In genomic region chr3:152471814-152472605, GRCh38 we compare ENCODE assay signal across 8 cellular contexts.
DNase-seq lines count a peak whose midpoint lies in the region; ATAC-seq and FAIRE-seq lines count a peak whose summit lies in the region.

No MANE protein-coding gene starts in this region.

- H3K4me3 ChIP-seq in small intestine (ENCODE audit: low read depth in 1 of 2, low read length in 2 of 2) = no peak overlapping the region

- 29 to 31% (median 31%) methylated on average over 15 of the region's 15 CpGs for WGBS in small intestine, 3 donors

- H3K4me1 ChIP-seq in small intestine (ENCODE audit: control insufficient read depth in 2 of 2, insufficient read depth in 1 of 2, low read depth in 1 of 2, low read length in 1 of 2) = no peaks in the 10 kb centered on the region

- no peak overlapping the region for H3K27ac ChIP-seq in small intestine (ENCODE audit: low read depth in 1 of 2, low read length in 1 of 2)

- no peaks in the 10 kb centered on the region for H3K36me3 ChIP-seq in small intestine (ENCODE audit: control insufficient read depth in 2 of 2, insufficient read depth in 2 of 2, low read length in 2 of 2)

- DNase-seq in ELR (ENCODE audit: low read depth) = peak; percentile 74
- DNase-seq in LoVo (ENCODE audit: low spot score) = peak; percentile 58
- DNase-seq in T-helper 2 cell treated with Interferon-gamma antibody and Interleukin-4, amounts not matched to agents 5 μg/mL and 100 μg/mL, for 36 hours (ENCODE audit: low spot score) = peak; percentile 45
- DNase-seq in anterior cingulate cortex (lab: John Stamatoyannopoulos, UW) = peak in 40 of 58 donors; percentile 4 to 66 (median 27)
- DNase-seq in hippocampal formation (lab: John Stamatoyannopoulos, UW) = peak; percentile 25 to 71
- peak; percentile 66 for DNase-seq in small intestine
- DNase-seq in NK-92 (lab: John Stamatoyannopoulos, UW; ENCODE audit: unreplicated experiment) = no peak

- H3K9me3 ChIP-seq in small intestine (ENCODE audit: control insufficient read depth, low read depth) = no peaks in the 10 kb centered on the region

- FAIRE-seq in small intestine (lab: Jason Lieb, UNC) = no peak

- H3K27ac Mint-ChIP-seq in T-helper 2 cell treated with Interferon-gamma antibody and Interleukin-4, amounts not matched to agents 5 μg/mL and 100 μg/mL, for 36 hours = peak overlapping the region; percentile 28

- peaks cover 11% of the 10 kb centered on the region for H3K27me3 Mint-ChIP-seq in T-helper 2 cell treated with Interferon-gamma antibody and Interleukin-4, amounts not matched to agents 5 μg/mL and 100 μg/mL, for 36 hours (ENCODE audit: low read depth)

- peak; percentile 68 for ATAC-seq in GM21786 (IDR thresholded peaks at IDR 0.05; ENCODE audit: unreplicated experiment)

- no peaks in the 10 kb centered on the region for H3K9me3 Mint-ChIP-seq in T-helper 2 cell treated with Interferon-gamma antibody and Interleukin-4, amounts not matched to agents 5 μg/mL and 100 μg/mL, for 36 hours

- H3K4me1 Mint-ChIP-seq in T-helper 2 cell treated with Interferon-gamma antibody and Interleukin-4, amounts not matched to agents 5 μg/mL and 100 μg/mL, for 36 hours (ENCODE audit: low read depth) = peaks cover 3% of the 10 kb centered on the region

- no peaks in the 10 kb centered on the region for H3K27me3 ChIP-seq in small intestine (ENCODE audit: control insufficient read depth in 2 of 2, insufficient read depth in 2 of 2, low read length in 2 of 2)

- H3K4me3 Mint-ChIP-seq in T-helper 2 cell treated with Interferon-gamma antibody and Interleukin-4, amounts not matched to agents 5 μg/mL and 100 μg/mL, for 36 hours = peak overlapping the region; percentile 14

- H3K36me3 Mint-ChIP-seq in T-helper 2 cell treated with Interferon-gamma antibody and Interleukin-4, amounts not matched to agents 5 μg/mL and 100 μg/mL, for 36 hours (ENCODE audit: low read depth) = peaks cover under 1% of the 10 kb centered on the region
